In genomic region chr6:46900266-46900665, GRCh38 we compare ENCODE assay signal across 31 cellular contexts. TPM values are rescaled to one million over a fixed set of nuclear protein-coding genes. Genes with fewer than 3 reads are reported as not detected.
"Had no signal": no experiment of that assay in that cellular context is flagged by ENCODE, and none has a peak within 500 bp of the region (broad histone marks: within the 10 kb centered on the region; RNA-seq: fewer than 3 reads in every experiment).

No MANE protein-coding gene starts in this region.

- H3K36me3 Mint-ChIP-seq: activated naive CD8-positive, alpha-beta T cell had no signal

- H3K4me1 ChIP-seq: SJCRH30 had no signal

- H3K27ac ChIP-seq: SJCRH30, VCaP had no signal

- H3K36me3 ChIP-seq: SJCRH30 had no signal

- H3K4me3 ChIP-seq: SJCRH30 had no signal

- H3K27ac Mint-ChIP-seq: activated CD4-positive, alpha-beta memory T cell treated with anti-CD3 and anti-CD28 coated beads, Interleukin-2, amount 10 ng/mL, durations not matched to agents 7 days and 5 days; activated CD4-positive, alpha-beta T cell treated with anti-CD3 and anti-CD28 coated beads for 36 hours; activated naive CD4-positive, alpha-beta T cell treated with anti-CD3 and anti-CD28 coated beads for 36 hours; activated naive CD8-positive, alpha-beta T cell; activated T-helper 17 cell treated with anti-CD3 and anti-CD28 coated beads, Interleukin-2, amount 50 U/mL, for 72 hours had no signal

- H3K4me3 Mint-ChIP-seq: activated CD4-positive, alpha-beta memory T cell treated with anti-CD3 and anti-CD28 coated beads, Interleukin-2, amount 10 ng/mL, durations not matched to agents 7 days and 5 days; activated CD4-positive, alpha-beta T cell treated with anti-CD3 and anti-CD28 coated beads for 36 hours; activated naive CD4-positive, alpha-beta T cell treated with anti-CD3 and anti-CD28 coated beads for 36 hours; activated naive CD8-positive, alpha-beta T cell; activated T-helper 17 cell treated with anti-CD3 and anti-CD28 coated beads, Interleukin-2, amount 50 U/mL, for 72 hours had no signal

- H3K9ac ChIP-seq: SK-N-SH had no signal

- H3K27me3 Mint-ChIP-seq: activated CD4-positive, alpha-beta memory T cell treated with anti-CD3 and anti-CD28 coated beads, Interleukin-2, amount 10 ng/mL, durations not matched to agents 7 days and 5 days had no signal

- DNase-seq: activated CD4-positive, alpha-beta memory T cell treated with anti-CD3 and anti-CD28 coated beads, Interleukin-2, amount 10 ng/mL, durations not matched to agents 7 days and 5 days; activated CD4-positive, alpha-beta T cell treated with anti-CD3 and anti-CD28 coated beads for 36 hours; activated CD4-positive, alpha-beta T cell treated with anti-CD3 and anti-CD28 coated beads, Interleukin-2, amount 50 U/mL, for 1 hour; activated gamma-delta T cell; activated naive CD4-positive, alpha-beta T cell treated with anti-CD3 and anti-CD28 coated beads for 36 hours; activated T-cell treated with anti-CD3 and anti-CD28 coated beads for 4 hours; activated T-cell treated with anti-CD3 and anti-CD28 coated beads, Interleukin-2, amount 50 U/mL, for 48 hours; anterior cingulate cortex; IMR-90; Kasumi-1; KBM-7; NCI-H1092; NCI-H1417 treated with DMSO at 0.1 percent for 48 hours; NCI-H1694; NCI-H2029 treated with DMSO at 0.1 percent for 48 hours; NCI-H345; NCI-H510A; NCI-H526 treated with DMSO at 0.1 percent for 48 hours; NCI-H82; Right ventricle myocardium superior; RPMI8226; SJCRH30; SK-N-SH; T-helper 1 cell had no signal

- H3K9me3 ChIP-seq: SJCRH30, SK-N-SH had no signal

- H3K4me1 Mint-ChIP-seq: activated CD4-positive, alpha-beta memory T cell treated with anti-CD3 and anti-CD28 coated beads, Interleukin-2, amount 10 ng/mL, durations not matched to agents 7 days and 5 days; activated CD4-positive, alpha-beta T cell treated with anti-CD3 and anti-CD28 coated beads for 36 hours; activated T-helper 17 cell treated with anti-CD3 and anti-CD28 coated beads, Interleukin-2, amount 50 U/mL, for 72 hours had no signal

- H3K9me3 Mint-ChIP-seq: activated CD4-positive, alpha-beta memory T cell treated with anti-CD3 and anti-CD28 coated beads, Interleukin-2, amount 10 ng/mL, durations not matched to agents 7 days and 5 days; activated naive CD4-positive, alpha-beta T cell treated with anti-CD3 and anti-CD28 coated beads for 36 hours; activated T-helper 17 cell treated with anti-CD3 and anti-CD28 coated beads, Interleukin-2, amount 50 U/mL, for 72 hours had no signal

- H3K27me3 ChIP-seq: SJCRH30 had no signal

- ATAC-seq: activated CD4-positive, alpha-beta T cell treated with anti-CD3 and anti-CD28 coated beads for 36 hours; activated T-helper 17 cell treated with anti-CD3 and anti-CD28 coated beads, Interleukin-2, amount 50 U/mL, for 72 hours; Panc1 had no signal

RNA-seq across cellular contexts. Expression of gene ADGRF5, which starts 21.5 kb away (rescaled TPM):
- total RNA-seq: activated CD4-positive, alpha-beta memory T cell treated with anti-CD3 and anti-CD28 coated beads, Interleukin-2, amount 10 ng/mL, durations not matched to agents 7 days and 5 days; activated CD4-positive, alpha-beta T cell treated with anti-CD3 and anti-CD28 coated beads for 36 hours; activated CD8-positive, alpha-beta memory T cell treated with anti-CD3 and anti-CD28 coated beads for 36 hours; activated naive CD4-positive, alpha-beta T cell treated with anti-CD3 and anti-CD28 coated beads for 36 hours; activated T-helper 17 cell treated with anti-CD3 and anti-CD28 coated beads, Interleukin-2, amount 50 U/mL, for 72 hours; IMR-90; OCI-LY7; T-helper 2 cell treated with Interferon-gamma antibody and Interleukin-4, amounts not matched to agents 100 ng/mL and 5 ng/mL, for 36 hours had no signal
- polyA plus RNA-seq: IMR-90 had no signal
